ENCODE assay signal across 11 cellular contexts in genomic region chr9:98097836-98098235, GRCh38. TPM values are rescaled to one million over a fixed set of nuclear protein-coding genes. Genes with fewer than 3 reads are reported as not detected.
DNase-seq lines count a peak whose midpoint lies in the region; ATAC-seq and TF ChIP-seq lines count a peak whose summit lies in the region.
"Had no signal": no experiment of that assay in that cellular context is flagged by ENCODE, and none has a peak within 500 bp of the region (broad histone marks: within the 10 kb centered on the region; RNA-seq: fewer than 3 reads in every experiment).

No MANE protein-coding gene starts in this region.

- H3K4me3 Mint-ChIP-seq in activated CD8-positive, alpha-beta memory T cell treated with anti-CD3 and anti-CD28 coated beads, Interleukin-2, amount 10 ng/mL, durations not matched to agents 7 days and 5 days = no peak overlapping the region
- no peak overlapping the region for H3K4me3 Mint-ChIP-seq in stimulated activated memory B cell treated with anti-CD40 and anti-IgM and Interleukin-4, amounts not matched to agents 10 μg/mL and 1 μg/mL and 100 μg/mL, for 72 hours
- H3K4me3 Mint-ChIP-seq: HFFc6 had no signal

- ATAC-seq in activated CD8-positive, alpha-beta memory T cell treated with anti-CD3 and anti-CD28 coated beads, Interleukin-2, amount 10 ng/mL, durations not matched to agents 7 days and 5 days = no peak
- no peak for ATAC-seq in PC-3
- ATAC-seq in stimulated activated memory B cell treated with anti-CD40 and anti-IgM and Interleukin-4, amounts not matched to agents 10 μg/mL and 1 μg/mL and 100 μg/mL, for 72 hours = no peak

- H3K27ac ChIP-seq in PC-3 (ENCODE audit: low read length) = no peak overlapping the region
- no peak overlapping the region for H3K27ac ChIP-seq in mammary epithelial cell (ENCODE audit: insufficient read depth, low read depth, low read length)
- H3K27ac ChIP-seq: esophagus muscularis mucosa, Peyer's patch had no signal

- H3K4me2 ChIP-seq in PC-3 (ENCODE audit: low read length) = no peak overlapping the region
- H3K4me2 ChIP-seq in mammary epithelial cell (ENCODE audit: insufficient read depth, low read depth, low read length) = no peak overlapping the region

- no peaks in the 10 kb centered on the region for H3F3A ChIP-seq in PC-3 (ENCODE audit: low read length, unreplicated experiment)

- H3K4me1 ChIP-seq in PC-3 (ENCODE audit: insufficient read depth, low read length) (no peaks in the 10 kb centered on the region), mammary epithelial cell (ENCODE audit: insufficient read depth, low read length) (no peaks in the 10 kb centered on the region)
- H3K4me1 ChIP-seq: esophagus muscularis mucosa had no signal

- peaks cover 65% of the 10 kb centered on the region for H3K36me3 Mint-ChIP-seq in activated CD8-positive, alpha-beta memory T cell treated with anti-CD3 and anti-CD28 coated beads, Interleukin-2, amount 10 ng/mL, durations not matched to agents 7 days and 5 days
- peaks cover 35% of the 10 kb centered on the region for H3K36me3 Mint-ChIP-seq in stimulated activated memory B cell treated with anti-CD40 and anti-IgM and Interleukin-4, amounts not matched to agents 10 μg/mL and 1 μg/mL and 100 μg/mL, for 72 hours

- TF ChIP-seq CTCF in PC-3 (conservative IDR thresholded peaks at IDR 0.05; ENCODE audit: low read depth, low read length) (no peak), mammary epithelial cell (conservative IDR thresholded peaks at IDR 0.05 in 1 of 2, IDR thresholded peaks at IDR 0.05 in 1 of 2; ENCODE audit: extremely low read depth in 1 of 2, insufficient read depth in 1 of 2, low read depth in 1 of 2, low read length in 2 of 2) (no peak)

- H3K27me3 ChIP-seq in PC-3 (ENCODE audit: low read length) (no peaks in the 10 kb centered on the region), mammary epithelial cell (ENCODE audit: insufficient read depth, low read length) (no peaks in the 10 kb centered on the region)
- H3K27me3 ChIP-seq: Peyer's patch had no signal

- H2AFZ ChIP-seq in PC-3 (ENCODE audit: low read length) (no peak overlapping the region), mammary epithelial cell (ENCODE audit: low read depth, low read length) (no peak overlapping the region)

- no peaks in the 10 kb centered on the region for H3K9me2 ChIP-seq in PC-3 (replicated peaks; ENCODE audit: low read length)

- H3K79me2 ChIP-seq in PC-3 (ENCODE audit: low read length) (no peaks in the 10 kb centered on the region), mammary epithelial cell (ENCODE audit: insufficient read depth, low read length) (no peaks in the 10 kb centered on the region)

- H3K36me3 ChIP-seq in PC-3 (ENCODE audit: low read depth, low read length) = no peaks in the 10 kb centered on the region
- H3K36me3 ChIP-seq in mammary epithelial cell (ENCODE audit: insufficient read depth, low read length) = peaks cover 2% of the 10 kb centered on the region

- H3K9ac ChIP-seq in PC-3 (ENCODE audit: low read length) = no peak overlapping the region
- no peak overlapping the region for H3K9ac ChIP-seq in mammary epithelial cell (ENCODE audit: insufficient read depth, low read length)

- dilution Hi-C loops in mammary epithelial cell (cut with HindIII; ENCODE audit: low sequenced_read_pairs) = no loop called here

- 84% methylated on average over 4 of the region's 4 CpGs for WGBS in mammary epithelial cell (ENCODE audit: low coverage, missing lambda C conversion rate)

- BruUV-seq in PC-3 (replicated peaks; lab: Mats Ljungman, UMichigan) (no TSS peak), mammary epithelial cell (replicated peaks; lab: Mats Ljungman, UMichigan) (no TSS peak)

- in situ Hi-C loops in mammary epithelial cell (cut with MboI; ENCODE audit: low sequenced_read_pairs in 2 of 2) = no loop called here

- H3K4me1 Mint-ChIP-seq in activated CD8-positive, alpha-beta memory T cell treated with anti-CD3 and anti-CD28 coated beads, Interleukin-2, amount 10 ng/mL, durations not matched to agents 7 days and 5 days = peaks cover 54% of the 10 kb centered on the region
- H3K4me1 Mint-ChIP-seq in stimulated activated memory B cell treated with anti-CD40 and anti-IgM and Interleukin-4, amounts not matched to agents 10 μg/mL and 1 μg/mL and 100 μg/mL, for 72 hours = peaks cover 42% of the 10 kb centered on the region

- H3K27ac Mint-ChIP-seq in activated CD8-positive, alpha-beta memory T cell treated with anti-CD3 and anti-CD28 coated beads, Interleukin-2, amount 10 ng/mL, durations not matched to agents 7 days and 5 days = peak overlapping the region; percentile 64
- H3K27ac Mint-ChIP-seq in stimulated activated memory B cell treated with anti-CD40 and anti-IgM and Interleukin-4, amounts not matched to agents 10 μg/mL and 1 μg/mL and 100 μg/mL, for 72 hours = peak overlapping the region; percentile 3
- H3K27ac Mint-ChIP-seq: HFFc6 had no signal

- POLR2A ChIA-PET in PC-3 (lab: Charles Lee; ENCODE audit: unreplicated experiment) = no interaction called here

- H3K9me3 ChIP-seq in PC-3 (ENCODE audit: low read length) (no peaks in the 10 kb centered on the region), mammary epithelial cell (replicated peaks; ENCODE audit: insufficient read depth, low read length) (no peaks in the 10 kb centered on the region)
- H3K9me3 ChIP-seq: esophagus muscularis mucosa, Peyer's patch had no signal

- H3K9me3 Mint-ChIP-seq in activated CD8-positive, alpha-beta memory T cell treated with anti-CD3 and anti-CD28 coated beads, Interleukin-2, amount 10 ng/mL, durations not matched to agents 7 days and 5 days (ENCODE audit: low read depth) = no peaks in the 10 kb centered on the region
- H3K9me3 Mint-ChIP-seq in stimulated activated memory B cell treated with anti-CD40 and anti-IgM and Interleukin-4, amounts not matched to agents 10 μg/mL and 1 μg/mL and 100 μg/mL, for 72 hours = no peaks in the 10 kb centered on the region
- H3K9me3 Mint-ChIP-seq: HFFc6 had no signal

- no peaks in the 10 kb centered on the region for H3K27me3 Mint-ChIP-seq in activated CD8-positive, alpha-beta memory T cell treated with anti-CD3 and anti-CD28 coated beads, Interleukin-2, amount 10 ng/mL, durations not matched to agents 7 days and 5 days
- no peaks in the 10 kb centered on the region for H3K27me3 Mint-ChIP-seq in stimulated activated memory B cell treated with anti-CD40 and anti-IgM and Interleukin-4, amounts not matched to agents 10 μg/mL and 1 μg/mL and 100 μg/mL, for 72 hours

- H4K20me1 ChIP-seq in PC-3 (ENCODE audit: low read length) (no peaks in the 10 kb centered on the region), mammary epithelial cell (ENCODE audit: insufficient read depth, low read length) (no peaks in the 10 kb centered on the region)

- intact Hi-C loops in PC-3 (cut with micrococcal nuclease) (no loop called here), mammary epithelial cell (cut with micrococcal nuclease) (no loop called here)

- H3K4me3 ChIP-seq in PC-3 (ENCODE audit: low read length) (no peak overlapping the region), mammary epithelial cell (replicated peaks in 1 of 3; ENCODE audit: insufficient read depth in 1 of 3, low read depth in 2 of 3, low read length in 3 of 3) (no peak overlapping the region)
- H3K4me3 ChIP-seq: esophagus muscularis mucosa, Peyer's patch had no signal

- peak; percentile 66 for DNase-seq in activated CD8-positive, alpha-beta memory T cell treated with anti-CD3 and anti-CD28 coated beads, Interleukin-2, amount 10 ng/mL, durations not matched to agents 7 days and 5 days
- DNase-seq in activated CD8-positive, alpha-beta memory T cell treated with anti-CD3 and anti-CD28 coated beads for 24 hours = no peak
- DNase-seq in PC-3 = peak; percentile 18
- peak; percentile 63 for DNase-seq in mammary epithelial cell
- DNase-seq in middle frontal gyrus (ENCODE audit: extremely low spot score, low spot score) = no peak
- no peak for DNase-seq in SHP77 (lab: John Stamatoyannopoulos, UW)
- DNase-seq in NCI-H1436 treated with DMSO at 0.1 percent for 48 hours (lab: John Stamatoyannopoulos, UW) = no peak
- DNase-seq: HFFc6 had no signal

- CTCF ChIA-PET in activated CD8-positive, alpha-beta memory T cell treated with anti-CD3 and anti-CD28 coated beads, Interleukin-2, amount 10 ng/mL, durations not matched to agents 7 days and 5 days (lab: Charles Lee) = interaction anchor here (1.3 to 2.0 kb wide), 5 partner anchors 9 to 166 kb away, joined by 3 to 11 read pairs (median 6); partner anchors contain the start of gene TRIM14
- CTCF ChIA-PET in PC-3 (lab: Charles Lee) = no interaction called here
- CTCF ChIA-PET in mammary epithelial cell (lab: Charles Lee; ENCODE audit: low non-redundant PET) = no interaction called here

RNA-seq across cellular contexts. Expression of gene TRIM14, which starts 21.2 kb away (rescaled TPM):
- 100 to 1,000 TPM in 1 of 2 experiments, 10 to 100 TPM in 1; 84.6 to 128 TPM for total RNA-seq in activated CD8-positive, alpha-beta memory T cell treated with anti-CD3 and anti-CD28 coated beads, Interleukin-2, amount 10 ng/mL, durations not matched to agents 7 days and 5 days
- 11.2 and 17.3 TPM in 2 replicates for total RNA-seq in PC-3 (2014; rRNA removed)
- 10 to 100 TPM; 11.3 to 17.6 TPM for total RNA-seq in mammary epithelial cell
- 14.6 TPM for polyA plus RNA-seq in mammary epithelial cell
- polyA minus RNA-seq in mammary epithelial cell = 38.8 TPM

RNA-seq across cellular contexts. Expression of gene NANS, which starts 41.3 kb away (rescaled TPM):
- 10 to 100 TPM; 35.5 to 47.8 TPM for total RNA-seq in activated CD8-positive, alpha-beta memory T cell treated with anti-CD3 and anti-CD28 coated beads, Interleukin-2, amount 10 ng/mL, durations not matched to agents 7 days and 5 days
- total RNA-seq in PC-3 (2014; rRNA removed) (93.0 and 94.8 TPM in 2 replicates), mammary epithelial cell (10 to 100 TPM; 44.7 to 52.4 TPM)
- 69.6 TPM for polyA plus RNA-seq in mammary epithelial cell
- polyA minus RNA-seq in mammary epithelial cell = 39.5 TPM

Comparison
In these comparisons a context has a peak if more than half of its experiments do, and no peak if none do; other contexts are left out.
1. DNase-seq: peak in activated CD8-positive, alpha-beta memory T cell treated with anti-CD3 and anti-CD28 coated beads, Interleukin-2, amount 10 ng/mL, durations not matched to agents 7 days and 5 days (single experiment), PC-3 (single experiment) and mammary epithelial cell (single experiment); none in activated CD8-positive, alpha-beta memory T cell treated with anti-CD3 and anti-CD28 coated beads for 24 hours (single experiment), middle frontal gyrus (single experiment), SHP77 (0 of 2) and NCI-H1436 treated with DMSO at 0.1 percent for 48 hours (single experiment).